ENCODE assay signal across 8 cellular contexts in genomic region chr12:101407438-101408345, GRCh38. TPM values are rescaled to one million over a fixed set of nuclear protein-coding genes. Genes with fewer than 3 reads are reported as not detected.
A peak's percentile ranks its signal among the peaks of the same experiment; 100 is the strongest.
DNase-seq lines count a peak whose midpoint lies in the region; ATAC-seq and TF ChIP-seq lines count a peak whose summit lies in the region.

Gene ARL1 (minus strand): TSS chr12:101407772. CDS start chr12:101407645, 127 bp downstream.

- intact Hi-C loops in left ventricle myocardium inferior (cut with micrococcal nuclease) = no loop called here
- intact Hi-C loops in prostate gland (cut with DNase I) = loop anchor here (5.0 to 10.0 kb wide), 4 partner anchors 157 to 425 kb away; partner anchors contain the start of genes CHPT1 and GNPTAB

- H3K36me3 ChIP-seq in left ventricle myocardium inferior = no peaks in the 10 kb centered on the region
- no peaks in the 10 kb centered on the region for H3K36me3 ChIP-seq in prostate gland

- peak within 1 kb of the TSS; percentile 84 for H3K4me3 ChIP-seq in left ventricle myocardium inferior
- H3K4me3 ChIP-seq in prostate gland = peak within 1 kb of the TSS; percentile 62 to 77

- H3K4me3 Mint-ChIP-seq in T-helper 1 cell treated with Interleukin-12 subunit alpha and Interleukin-12 subunit beta and Interleukin-4 antibody, amounts not matched to agents 30 μg/mL and 1 μg/mL, for 36 hours = peak within 1 kb of the TSS; percentile 98

- peaks cover 39% of the 10 kb centered on the region for H3K4me1 ChIP-seq in left ventricle myocardium inferior
- H3K4me1 ChIP-seq in prostate gland (replicated peaks) = peaks cover 9% of the 10 kb centered on the region

- peak within 1 kb of the TSS; percentile 96 for H3K27ac ChIP-seq in left ventricle myocardium inferior (replicated peaks)
- H3K27ac ChIP-seq in prostate gland = peak within 1 kb of the TSS; percentile 83 to 94

- DNase-seq in NCI-H146 treated with DMSO at 0.1 percent for 48 hours (lab: John Stamatoyannopoulos, UW; ENCODE audit: unreplicated experiment) = peak; percentile 75
- DNase-seq in amniotic stem cell (lab: John Stamatoyannopoulos, UW) = peak; percentile 85
- DNase-seq in left ventricle myocardium inferior = peak; percentile 90
- DNase-seq in prostate gland (ENCODE audit: low spot score) = peak; percentile 77
- peak; percentile 88 for DNase-seq in ureter (ENCODE audit: low spot score)

- peaks cover 13% of the 10 kb centered on the region for H3K27me3 Mint-ChIP-seq in T-helper 1 cell treated with Interleukin-12 subunit alpha and Interleukin-12 subunit beta and Interleukin-4 antibody, amounts not matched to agents 30 μg/mL and 1 μg/mL, for 36 hours (ENCODE audit: low read depth)

- H3K9me3 ChIP-seq in left ventricle myocardium inferior (replicated peaks) = no peaks in the 10 kb centered on the region
- no peaks in the 10 kb centered on the region for H3K9me3 ChIP-seq in prostate gland

- peak; percentile 80 for ATAC-seq in HG02852 (IDR thresholded peaks at IDR 0.05; ENCODE audit: unreplicated experiment)

- WGBS in prostate gland = under 1% methylated on average over 71 of the region's 71 CpGs

- H3K27me3 ChIP-seq in left ventricle myocardium inferior (ENCODE audit: low read depth) = no peaks in the 10 kb centered on the region
- H3K27me3 ChIP-seq in prostate gland (replicated peaks; ENCODE audit: insufficient read depth) = no peaks in the 10 kb centered on the region

- peak within 1 kb of the TSS; percentile 93 for H3K27ac Mint-ChIP-seq in T-helper 1 cell treated with Interleukin-12 subunit alpha and Interleukin-12 subunit beta and Interleukin-4 antibody, amounts not matched to agents 30 μg/mL and 1 μg/mL, for 36 hours

- H3K9me3 Mint-ChIP-seq in T-helper 1 cell treated with Interleukin-12 subunit alpha and Interleukin-12 subunit beta and Interleukin-4 antibody, amounts not matched to agents 30 μg/mL and 1 μg/mL, for 36 hours = no peaks in the 10 kb centered on the region

- peak; percentile 78 for TF ChIP-seq POLR2A in GM15510 (IDR thresholded peaks at IDR 0.05; ENCODE audit: borderline replicate concordance, extremely low read depth, insufficient read length)
- peak; percentile 21 for TF ChIP-seq POLR2A in prostate gland (IDR thresholded peaks at IDR 0.05)

- no peak for TF ChIP-seq CTCF in left ventricle myocardium inferior (IDR thresholded peaks at IDR 0.05; ENCODE audit: borderline replicate concordance)
- peak in 1 of 4 experiments; percentile 15 for TF ChIP-seq CTCF in prostate gland (IDR thresholded peaks at IDR 0.05)

- H3K36me3 Mint-ChIP-seq in T-helper 1 cell treated with Interleukin-12 subunit alpha and Interleukin-12 subunit beta and Interleukin-4 antibody, amounts not matched to agents 30 μg/mL and 1 μg/mL, for 36 hours (ENCODE audit: low read depth) = peaks cover 1% of the 10 kb centered on the region

- H3K4me1 Mint-ChIP-seq in T-helper 1 cell treated with Interleukin-12 subunit alpha and Interleukin-12 subunit beta and Interleukin-4 antibody, amounts not matched to agents 30 μg/mL and 1 μg/mL, for 36 hours (ENCODE audit: low read depth) = peaks cover 17% of the 10 kb centered on the region

RNA-seq across cellular contexts. Expression of gene ARL1, which starts in this region (rescaled TPM):
- total RNA-seq in left ventricle myocardium inferior (93.0 TPM), prostate gland (10 to 100 TPM; 50.2 to 95.0 TPM), ureter (140 TPM)

Comparison
In these comparisons a context has a peak if more than half of its experiments do, and no peak if none do; other contexts are left out.
1. Peak in every context shown above with its lines: DNase-seq, ATAC-seq, H3K4me3 ChIP-seq and H3K27ac ChIP-seq.